In genomic region chr2:176178271-176178806, GRCh38 we compare ENCODE assay signal across 8 cellular contexts. TPM values are rescaled to one million over a fixed set of nuclear protein-coding genes. Genes with fewer than 3 reads are reported as not detected.
DNase-seq lines count a peak whose midpoint lies in the region; ATAC-seq and TF ChIP-seq lines count a peak whose summit lies in the region.

No MANE protein-coding gene starts in this region.

- no peak overlapping the region for H2AK5ac ChIP-seq in H9 (ENCODE audit: insufficient read length, low read length)

- no peaks in the 10 kb centered on the region for H3K79me1 ChIP-seq in H9 (ENCODE audit: insufficient read depth, low read depth, low read length, poor library complexity, severe bottlenecking)

- no peak overlapping the region for H3K4ac ChIP-seq in H9 (ENCODE audit: low read depth, low read length)

- no peaks in the 10 kb centered on the region for H3K9me3 ChIP-seq in H9 (ENCODE audit: control insufficient read depth, low read depth, low read length)

- H4K5ac ChIP-seq in H9 (ENCODE audit: insufficient read length, low read depth, low read length), result no peak overlapping the region

- H3K27ac ChIP-seq in H9 (ENCODE audit: insufficient read length, low read depth, low read length) (no peak overlapping the region), epithelial cell of prostate (no peak overlapping the region)

- peaks cover 100% of the 10 kb centered on the region for H3K27me3 Mint-ChIP-seq in H9 (ENCODE audit: low read depth)

- no peak overlapping the region for H3K18ac ChIP-seq in H9 (ENCODE audit: insufficient read length, low read depth, low read length)

- H2BK12ac ChIP-seq in H9 (ENCODE audit: insufficient read length, low read depth, low read length), result no peak overlapping the region

- no peak overlapping the region for H2BK5ac ChIP-seq in H9 (ENCODE audit: insufficient read length, low read length)

- peak overlapping the region; percentile 43 for H3K4me3 ChIP-seq in skeletal muscle cell (ENCODE audit: low read depth, low read length)

- H3K4me1 Mint-ChIP-seq in H9, result peaks cover 32 to 37% of the 10 kb centered on the region in 2 experiments

- no peak overlapping the region for H2BK120ac ChIP-seq in H9 (ENCODE audit: low read depth, low read length, poor library complexity, severe bottlenecking)

- peaks cover 0 to 6% (median 0%) of the 10 kb centered on the region in 3 experiments; a peak in 2 of 7 replicates for H3K36me3 Mint-ChIP-seq in H9 (ENCODE audit: insufficient read depth in 1 of 3, low read depth in 3 of 3)

- H4K91ac ChIP-seq in H9 (ENCODE audit: insufficient read length, low read depth, low read length), result no peak overlapping the region

- no peak overlapping the region for H3K14ac ChIP-seq in H9 (ENCODE audit: insufficient read depth, low read length)

- no peaks in the 10 kb centered on the region for H3K23me2 ChIP-seq in H9 (ENCODE audit: insufficient read length, low read depth, low read length, poor library complexity, severe bottlenecking)

- no peak overlapping the region for H2BK20ac ChIP-seq in H9 (ENCODE audit: low read depth, low read length, poor library complexity, severe bottlenecking)

- no peak overlapping the region for H2BK15ac ChIP-seq in H9 (ENCODE audit: low read depth, low read length)

- no peak overlapping the region for H3T11ph ChIP-seq in H9 (ENCODE audit: low read length)

- H3K27me3 ChIP-seq in H9 (ENCODE audit: insufficient read depth, low read length), result peaks cover 95% of the 10 kb centered on the region

- WGBS in H9 (ENCODE audit: extremely low coverage, insufficient read length, low lambda C conversion rate), result no CpG with 5 or more reads among the region's 40 CpGs

- H4K20me1 ChIP-seq in H9 (ENCODE audit: control insufficient read depth, insufficient read depth, insufficient read length), result no peaks in the 10 kb centered on the region

- no peaks in the 10 kb centered on the region for H3K4me1 ChIP-seq in H9 (ENCODE audit: insufficient read depth, low read length)

- H3K23ac ChIP-seq in H9 (ENCODE audit: insufficient read length, low read depth, low read length), result no peak overlapping the region

- TF ChIP-seq CTCF in H9 (conservative IDR thresholded peaks at IDR 0.05), result no peak

- no peak overlapping the region for H4K8ac ChIP-seq in H9 (replicated peaks; ENCODE audit: insufficient read length, low read depth, low read length)

- ATAC-seq in HG03025 (IDR thresholded peaks at IDR 0.05; ENCODE audit: low FRiP score, unreplicated experiment), result no peak

- no peak overlapping the region for H3K9ac ChIP-seq in H9 (ENCODE audit: extremely low read depth, insufficient read length, low read length)

- DNase-seq in H9 (peak; percentile 64), NCI-H345 (lab: John Stamatoyannopoulos, UW) (peak; percentile 78), epithelial cell of prostate (ENCODE audit: low read depth, low spot score) (peak; percentile 53), skeletal muscle cell (ENCODE audit: low read depth) (no peak), SIG-M5 treated with dmso at 0.1 percent for 504 hours (lab: John Stamatoyannopoulos, UW; ENCODE audit: unreplicated experiment) (no peak), glomerular visceral epithelial cell (ENCODE audit: extremely low spot score) (no peak)
- DNase-seq in stimulated activated CD4-positive, alpha-beta T cell treated with anti-CD3 and anti-CD28 coated beads, Interleukin-2, amount 100 ng/mL, for 24 hours, result no peak

- no peak overlapping the region for H3K56ac ChIP-seq in H9 (ENCODE audit: insufficient read length, low read depth, low read length)

- peak overlapping the region; percentile 55 for H3K4me2 ChIP-seq in H9 (ENCODE audit: insufficient read depth, insufficient read length, low read length)

- H3K79me2 ChIP-seq in H9 (ENCODE audit: insufficient read depth, low read length), result no peaks in the 10 kb centered on the region

- H2AFZ ChIP-seq in H9 (ENCODE audit: low read length), result no peak overlapping the region

- no peak overlapping the region for H3K27ac Mint-ChIP-seq in H9

- H3K9me3 Mint-ChIP-seq in H9, result peaks cover 3 to 10% of the 10 kb centered on the region in 2 experiments; a peak in 4 of 5 replicates

- peak overlapping the region; percentile 56 to 76 for H3K4me3 Mint-ChIP-seq in H9

RNA-seq across cellular contexts. Expression of gene HOXD1, which starts 10.1 kb away (rescaled TPM):
- total RNA-seq in H9 (2021), result not detected in 2 replicates

RNA-seq across cellular contexts. Expression of gene HOXD3, which starts 21.2 kb away (rescaled TPM):
- total RNA-seq in H9 (2021), result not detected in 2 replicates

RNA-seq across cellular contexts. Expression of gene HOXD4, which starts 27.0 kb away (rescaled TPM):
- not detected in 2 replicates for total RNA-seq in H9 (2021)

RNA-seq across cellular contexts. Expression of gene HOXD8, which starts 48.8 kb away (rescaled TPM):
- total RNA-seq in H9 (2021), result not detected in 2 replicates

RNA-seq across cellular contexts. Expression of gene HOXD9, which starts 55.8 kb away (rescaled TPM):
- total RNA-seq in H9 (2021), result not detected in 2 replicates

Comparison
In these comparisons a context has a peak if more than half of its experiments do, and no peak if none do; other contexts are left out.
1. DNase-seq: peak in H9 (single experiment), NCI-H345 (single experiment) and epithelial cell of prostate (single experiment); none in skeletal muscle cell (single experiment), SIG-M5 treated with dmso at 0.1 percent for 504 hours (single experiment), glomerular visceral epithelial cell (single experiment) and stimulated activated CD4-positive, alpha-beta T cell treated with anti-CD3 and anti-CD28 coated beads, Interleukin-2, amount 100 ng/mL, for 24 hours (0 of 2).